Comparison of ENCODE assay signal across 2 cellular contexts in genomic region chr7:143497008-143497795, GRCh38.
TF ChIP-seq lines count a peak whose summit lies in the region.

No MANE protein-coding gene starts in this region.

TF ChIP-seq in IMR-90, 13 proteins besides CTCF, POLR2A, EP300 and RAD21:
- no peak for TF ChIP-seq MAZ (IDR thresholded peaks at IDR 0.05; ENCODE audit: borderline replicate concordance, low read depth, low read length)

TF ChIP-seq in SK-N-SH, 30 proteins besides CTCF, POLR2A, EP300 and RAD21:
- no peak for TF ChIP-seq REST (IDR thresholded peaks at IDR 0.05; ENCODE audit: low read depth, low read length)
- TF ChIP-seq NRF1 (IDR thresholded peaks at IDR 0.05; ENCODE audit: low read depth, low read length) = no peak
- no peak for TF ChIP-seq POLR2AphosphoS5 (IDR thresholded peaks at IDR 0.05; ENCODE audit: low read depth, low read length)
- no peak for TF ChIP-seq USF1 (IDR thresholded peaks at IDR 0.05; ENCODE audit: borderline replicate concordance, low read depth)
- no peak for TF ChIP-seq MXI1 (IDR thresholded peaks at IDR 0.05; ENCODE audit: low read depth, low read length)
- TF ChIP-seq FOSL2 (IDR thresholded peaks at IDR 0.05; ENCODE audit: borderline replicate concordance, low read depth) = no peak
- TF ChIP-seq RXRA (IDR thresholded peaks at IDR 0.05; ENCODE audit: borderline replicate concordance, low read depth) = no peak
- no peak for TF ChIP-seq GATA2 (CRISPR knock-in tag; IDR thresholded peaks at IDR 0.05)
